ENCODE assay signal across 29 cellular contexts in the genomic region with DNA sequence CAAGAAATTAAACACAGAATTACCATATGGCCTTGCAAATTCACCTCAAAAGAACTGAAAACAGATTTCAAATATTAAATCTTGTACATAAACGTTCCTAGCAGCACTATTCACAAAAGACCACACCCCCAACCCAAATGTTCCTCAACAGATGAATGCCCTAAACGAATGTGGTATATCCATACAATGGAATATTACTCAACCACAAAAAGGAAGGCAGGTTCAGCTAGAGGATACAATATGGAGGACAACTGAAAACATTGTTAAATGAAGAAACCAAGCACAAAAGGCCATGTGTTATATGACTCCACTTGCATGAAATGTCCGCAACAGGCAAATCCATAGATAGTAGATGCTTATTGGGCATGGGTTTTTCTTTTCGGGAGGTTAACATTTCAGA.
"Had no signal": no experiment of that assay in that cellular context is flagged by ENCODE, and none has a peak within 500 bp of the region (broad histone marks: within the 10 kb centered on the region; RNA-seq: fewer than 3 reads in every experiment).

No MANE protein-coding gene starts in this region.

- H3K9me3 Mint-ChIP-seq: activated CD4-positive, alpha-beta memory T cell treated with anti-CD3 and anti-CD28 coated beads, Interleukin-2, amount 10 ng/mL, durations not matched to agents 7 days and 5 days; activated naive CD4-positive, alpha-beta T cell treated with anti-CD3 and anti-CD28 coated beads, Interleukin-2, amount 50 U/mL, for 72 hours; activated naive CD8-positive, alpha-beta T cell treated with anti-CD3 and anti-CD28 coated beads, Interleukin-2, amount 10 ng/mL, durations not matched to agents 7 days and 5 days; activated T-cell treated with anti-CD3 and anti-CD28 coated beads, Interleukin-2, amount 50 U/mL, for 72 hours; central memory CD8-positive, alpha-beta T cell; dendritic cell treated with granulocyte-macrophage colony-stimulating factor and Interleukin-4, amounts not matched to agents 40 ng/mL and 50 ng/mL, for 4 days had no signal

- H3K9me3 ChIP-seq: ascending aorta, breast epithelium had no signal

- H3K27me3 ChIP-seq: ascending aorta, breast epithelium, cardiac muscle cell, dorsolateral prefrontal cortex had no signal

- ATAC-seq: activated naive CD4-positive, alpha-beta T cell treated with anti-CD3 and anti-CD28 coated beads, Interleukin-2, amount 50 U/mL, for 72 hours; activated T-cell treated with anti-CD3 and anti-CD28 coated beads, Interleukin-2, amount 50 U/mL, for 72 hours; esophagus mucosa had no signal

- H3K27ac Mint-ChIP-seq: activated CD4-positive, alpha-beta memory T cell treated with anti-CD3 and anti-CD28 coated beads, Interleukin-2, amount 10 ng/mL, durations not matched to agents 7 days and 5 days; activated CD4-positive, alpha-beta T cell treated with anti-CD3 and anti-CD28 coated beads, Interleukin-2, amount 10 ng/mL, durations not matched to agents 7 days and 5 days; activated naive CD4-positive, alpha-beta T cell treated with anti-CD3 and anti-CD28 coated beads, Interleukin-2, amount 10 ng/mL, durations not matched to agents 7 days and 5 days; activated naive CD4-positive, alpha-beta T cell treated with anti-CD3 and anti-CD28 coated beads, Interleukin-2, amount 50 U/mL, for 72 hours; activated naive CD8-positive, alpha-beta T cell treated with anti-CD3 and anti-CD28 coated beads, Interleukin-2, amount 10 ng/mL, durations not matched to agents 7 days and 5 days; activated T-cell treated with anti-CD3 and anti-CD28 coated beads, Interleukin-2, amount 50 U/mL, for 24 hours; activated T-cell treated with anti-CD3 and anti-CD28 coated beads, Interleukin-2, amount 50 U/mL, for 72 hours; dendritic cell treated with granulocyte-macrophage colony-stimulating factor and Interleukin-4, amounts not matched to agents 40 ng/mL and 50 ng/mL, for 4 days; endodermal cell had no signal

- H3K4me1 ChIP-seq: ascending aorta, breast epithelium had no signal

- H3K4me1 Mint-ChIP-seq: activated CD4-positive, alpha-beta memory T cell treated with anti-CD3 and anti-CD28 coated beads, Interleukin-2, amount 10 ng/mL, durations not matched to agents 7 days and 5 days; activated CD4-positive, alpha-beta T cell treated with anti-CD3 and anti-CD28 coated beads, Interleukin-2, amount 10 ng/mL, durations not matched to agents 7 days and 5 days; activated naive CD4-positive, alpha-beta T cell treated with anti-CD3 and anti-CD28 coated beads, Interleukin-2, amount 10 ng/mL, durations not matched to agents 7 days and 5 days; activated naive CD8-positive, alpha-beta T cell treated with anti-CD3 and anti-CD28 coated beads, Interleukin-2, amount 10 ng/mL, durations not matched to agents 7 days and 5 days; brain; central memory CD8-positive, alpha-beta T cell; endodermal cell had no signal

- H3K4me3 Mint-ChIP-seq: activated CD4-positive, alpha-beta memory T cell treated with anti-CD3 and anti-CD28 coated beads, Interleukin-2, amount 10 ng/mL, durations not matched to agents 7 days and 5 days; activated CD4-positive, alpha-beta T cell treated with anti-CD3 and anti-CD28 coated beads, Interleukin-2, amount 10 ng/mL, durations not matched to agents 7 days and 5 days; activated naive CD4-positive, alpha-beta T cell treated with anti-CD3 and anti-CD28 coated beads, Interleukin-2, amount 10 ng/mL, durations not matched to agents 7 days and 5 days; activated naive CD8-positive, alpha-beta T cell treated with anti-CD3 and anti-CD28 coated beads, Interleukin-2, amount 10 ng/mL, durations not matched to agents 7 days and 5 days; activated T-cell treated with anti-CD3 and anti-CD28 coated beads, Interleukin-2, amount 50 U/mL, for 24 hours; activated T-cell treated with anti-CD3 and anti-CD28 coated beads, Interleukin-2, amount 50 U/mL, for 72 hours; brain; central memory CD8-positive, alpha-beta T cell; dendritic cell treated with granulocyte-macrophage colony-stimulating factor and Interleukin-4, amounts not matched to agents 40 ng/mL and 50 ng/mL, for 4 days; endodermal cell had no signal

- H3K27me3 Mint-ChIP-seq: activated CD4-positive, alpha-beta memory T cell treated with anti-CD3 and anti-CD28 coated beads, Interleukin-2, amount 10 ng/mL, durations not matched to agents 7 days and 5 days; activated CD4-positive, alpha-beta T cell treated with anti-CD3 and anti-CD28 coated beads, Interleukin-2, amount 10 ng/mL, durations not matched to agents 7 days and 5 days; activated naive CD4-positive, alpha-beta T cell treated with anti-CD3 and anti-CD28 coated beads, Interleukin-2, amount 10 ng/mL, durations not matched to agents 7 days and 5 days; activated naive CD8-positive, alpha-beta T cell treated with anti-CD3 and anti-CD28 coated beads, Interleukin-2, amount 10 ng/mL, durations not matched to agents 7 days and 5 days; activated T-cell treated with anti-CD3 and anti-CD28 coated beads, Interleukin-2, amount 50 U/mL, for 24 hours; brain; central memory CD8-positive, alpha-beta T cell; dendritic cell treated with granulocyte-macrophage colony-stimulating factor and Interleukin-4, amounts not matched to agents 40 ng/mL and 50 ng/mL, for 4 days had no signal

- FAIRE-seq: frontal cortex had no signal

- H3K27ac ChIP-seq: ascending aorta, breast epithelium, cardiac muscle cell, coronary artery, dorsolateral prefrontal cortex, epithelial cell of prostate had no signal

- H3K4me3 ChIP-seq: ascending aorta, breast epithelium, cardiac muscle cell, coronary artery, dorsolateral prefrontal cortex had no signal

- DNase-seq: activated CD4-positive, alpha-beta memory T cell treated with anti-CD3 and anti-CD28 coated beads, Interleukin-2, amount 10 ng/mL, durations not matched to agents 7 days and 5 days; activated CD4-positive, alpha-beta T cell treated with anti-CD3 and anti-CD28 coated beads for 1 hour; activated CD4-positive, alpha-beta T cell treated with anti-CD3 and anti-CD28 coated beads for 4 hours; activated CD4-positive, alpha-beta T cell treated with anti-CD3 and anti-CD28 coated beads, Interleukin-2, amount 10 ng/mL, durations not matched to agents 7 days and 5 days; activated CD4-positive, alpha-beta T cell treated with anti-CD3 and anti-CD28 coated beads, Interleukin-2, amount 50 U/mL, for 4 hours; activated CD8-positive, alpha-beta memory T cell treated with anti-CD3 and anti-CD28 coated beads, Interleukin-2, amount 50 U/mL, for 48 hours; activated gamma-delta T cell; activated naive CD4-positive, alpha-beta T cell; activated naive CD4-positive, alpha-beta T cell treated with anti-CD3 and anti-CD28 coated beads, Interleukin-2, amount 10 ng/mL, durations not matched to agents 7 days and 5 days; activated naive CD8-positive, alpha-beta T cell treated with anti-CD3 and anti-CD28 coated beads, Interleukin-2, amount 10 ng/mL, durations not matched to agents 7 days and 5 days; activated T-cell treated with anti-CD3 and anti-CD28 coated beads for 4 hours; activated T-cell treated with anti-CD3 and anti-CD28 coated beads, Interleukin-2, amount 50 U/mL, for 24 hours; activated T-cell treated with anti-CD3 and anti-CD28 coated beads, Interleukin-2, amount 50 U/mL, for 72 hours; dorsolateral prefrontal cortex; effector memory CD4-positive, alpha-beta T cell; endodermal cell; head of caudate nucleus; T-helper 2 cell had no signal
